Comparison of ENCODE assay signal across 11 cellular contexts in genomic region chr12:53004582-53004981, GRCh38. TPM values are rescaled to one million over a fixed set of nuclear protein-coding genes. Genes with fewer than 3 reads are reported as not detected.
DNase-seq lines count a peak whose midpoint lies in the region; ATAC-seq, FAIRE-seq and TF ChIP-seq lines count a peak whose summit lies in the region.
"Had no signal": no experiment of that assay in that cellular context is flagged by ENCODE, and none has a peak within 500 bp of the region (broad histone marks: within the 10 kb centered on the region; RNA-seq: fewer than 3 reads in every experiment).

No MANE protein-coding gene starts in this region.

- H3K4me1 Mint-ChIP-seq in activated CD4-positive, alpha-beta T cell treated with anti-CD3 and anti-CD28 coated beads, Interleukin-2, amount 10 ng/mL, durations not matched to agents 7 days and 5 days: peaks cover 36% of the 10 kb centered on the region
- peaks cover 25% of the 10 kb centered on the region for H3K4me1 Mint-ChIP-seq in activated CD4-positive, alpha-beta T cell treated with anti-CD3 and anti-CD28 coated beads for 36 hours

- intact Hi-C loops in activated CD4-positive, alpha-beta T cell treated with anti-CD3 and anti-CD28 coated beads for 36 hours (cut with DNase I, micrococcal nuclease): loop anchor here in 1 of 2 experiments (10.0 kb wide), 1 partner anchor 970 kb away; no protein-coding TSS in a partner anchor
- intact Hi-C loops in posterior vena cava (cut with DNase I): no loop called here
- intact Hi-C loops in head of caudate nucleus (cut with DNase I): loop anchor here (10.0 kb wide), 1 partner anchor 970 kb away; no protein-coding TSS in a partner anchor
- intact Hi-C loops in mucosa of descending colon (cut with DNase I, micrococcal nuclease): no loop called here

- peaks cover 2% of the 10 kb centered on the region for H3K9me3 Mint-ChIP-seq in activated CD4-positive, alpha-beta T cell treated with anti-CD3 and anti-CD28 coated beads, Interleukin-2, amount 10 ng/mL, durations not matched to agents 7 days and 5 days
- H3K9me3 Mint-ChIP-seq in activated CD4-positive, alpha-beta T cell treated with anti-CD3 and anti-CD28 coated beads for 36 hours (ENCODE audit: low read depth): no peaks in the 10 kb centered on the region
- H3K9me3 Mint-ChIP-seq: stimulated activated naive CD8-positive, alpha-beta T cell treated with anti-CD3 and anti-CD28 coated beads, Interleukin-15, amount 100 ng/mL, for 72 hours had no signal

- H2AFZ ChIP-seq in OCI-LY3 (ENCODE audit: low read depth, low read length): no peak overlapping the region

- peaks cover 26% of the 10 kb centered on the region for H4K20me1 ChIP-seq in OCI-LY3 (ENCODE audit: insufficient read depth, low read length)

- H3K36me3 ChIP-seq in OCI-LY3 (replicated peaks; ENCODE audit: low read depth, low read length): peaks cover 19% of the 10 kb centered on the region
- H3K36me3 ChIP-seq in mucosa of descending colon (ENCODE audit: low read depth): no peaks in the 10 kb centered on the region

- FAIRE-seq in GM19239 (lab: Jason Lieb, UNC): no peak

- CTCF ChIA-PET in activated CD4-positive, alpha-beta T cell treated with anti-CD3 and anti-CD28 coated beads, Interleukin-2, amount 10 ng/mL, durations not matched to agents 7 days and 5 days (lab: Charles Lee): interaction anchor here (0.7 to 1.3 kb wide), 2 partner anchors 30 to 134 kb away, joined by 3 read pairs; no protein-coding TSS in a partner anchor
- CTCF ChIA-PET in activated CD4-positive, alpha-beta T cell treated with anti-CD3 and anti-CD28 coated beads for 36 hours (lab: Charles Lee): interaction anchor here (2.5 kb wide), 1 partner anchor 120 kb away, joined by 14 read pairs; no protein-coding TSS in a partner anchor

- peak overlapping the region; percentile 95 for H3K4me2 ChIP-seq in OCI-LY3 (ENCODE audit: low read length)

- H3K27me3 ChIP-seq in OCI-LY3 (ENCODE audit: low read depth, low read length): peaks cover 5% of the 10 kb centered on the region; the same call in 1 of the 2 replicates
- H3K27me3 ChIP-seq: brain microvascular endothelial cell had no signal

- H3K4me3 ChIP-seq in OCI-LY3 (ENCODE audit: low read length): peak overlapping the region; percentile 97
- peak overlapping the region; percentile 96 for H3K4me3 ChIP-seq in epithelial cell of proximal tubule (ENCODE audit: low read depth, low read length)
- H3K4me3 ChIP-seq in mucosa of descending colon: no peak overlapping the region

- peak overlapping the region; percentile 17 for H3K27ac Mint-ChIP-seq in activated CD4-positive, alpha-beta T cell treated with anti-CD3 and anti-CD28 coated beads, Interleukin-2, amount 10 ng/mL, durations not matched to agents 7 days and 5 days
- no peak overlapping the region for H3K27ac Mint-ChIP-seq in activated CD4-positive, alpha-beta T cell treated with anti-CD3 and anti-CD28 coated beads for 36 hours
- H3K27ac Mint-ChIP-seq: stimulated activated naive CD8-positive, alpha-beta T cell treated with anti-CD3 and anti-CD28 coated beads, Interleukin-15, amount 100 ng/mL, for 72 hours had no signal

- no peak for DNase-seq in activated CD4-positive, alpha-beta T cell treated with anti-CD3 and anti-CD28 coated beads, Interleukin-2, amount 10 ng/mL, durations not matched to agents 7 days and 5 days
- no peak for DNase-seq in activated CD4-positive, alpha-beta T cell treated with anti-CD3 and anti-CD28 coated beads for 36 hours
- no peak for DNase-seq in epithelial cell of proximal tubule (ENCODE audit: low read depth)
- DNase-seq in posterior vena cava (ENCODE audit: low spot score): peak; percentile 31
- no peak for DNase-seq in head of caudate nucleus
- DNase-seq in mucosa of descending colon: no peak
- no peak for DNase-seq in GM19239 (ENCODE audit: insufficient read length, low spot score)
- DNase-seq: stimulated activated naive CD8-positive, alpha-beta T cell treated with anti-CD3 and anti-CD28 coated beads, Interleukin-15, amount 100 ng/mL, for 72 hours; T-helper 9 cell had no signal

- TF ChIP-seq CTCF in OCI-LY3 (IDR thresholded peaks at IDR 0.05; ENCODE audit: low read depth, low read length) (no peak), epithelial cell of proximal tubule (conservative IDR thresholded peaks at IDR 0.05; ENCODE audit: low read depth, low read length) (no peak), mucosa of descending colon (IDR thresholded peaks at IDR 0.05) (no peak)

- peaks cover 42% of the 10 kb centered on the region for H3K79me2 ChIP-seq in OCI-LY3 (ENCODE audit: low read length)

- H3K4me3 Mint-ChIP-seq in activated CD4-positive, alpha-beta T cell treated with anti-CD3 and anti-CD28 coated beads, Interleukin-2, amount 10 ng/mL, durations not matched to agents 7 days and 5 days: peak overlapping the region; percentile 98
- H3K4me3 Mint-ChIP-seq in activated CD4-positive, alpha-beta T cell treated with anti-CD3 and anti-CD28 coated beads for 36 hours: no peak overlapping the region

- POLR2A ChIA-PET in activated CD4-positive, alpha-beta T cell treated with anti-CD3 and anti-CD28 coated beads, Interleukin-2, amount 10 ng/mL, durations not matched to agents 7 days and 5 days (lab: Charles Lee): no interaction called here
- POLR2A ChIA-PET in activated CD4-positive, alpha-beta T cell treated with anti-CD3 and anti-CD28 coated beads for 36 hours (lab: Charles Lee): no interaction called here

- no peak overlapping the region for H3K9ac ChIP-seq in OCI-LY3 (ENCODE audit: low read length)

- H3K9me3 ChIP-seq in OCI-LY3 (ENCODE audit: insufficient read depth, low read length): no peaks in the 10 kb centered on the region
- no peaks in the 10 kb centered on the region for H3K9me3 ChIP-seq in mucosa of descending colon

- H3K27ac ChIP-seq in OCI-LY3 (ENCODE audit: low read length): no peak overlapping the region

- H3K4me1 ChIP-seq in OCI-LY3 (ENCODE audit: low read length) (peaks cover 28% of the 10 kb centered on the region), mucosa of descending colon (ENCODE audit: low read depth) (peaks cover 23% of the 10 kb centered on the region)

- no peak for ATAC-seq in activated CD4-positive, alpha-beta T cell treated with anti-CD3 and anti-CD28 coated beads for 36 hours
- ATAC-seq in mucosa of descending colon: no peak
- ATAC-seq: stimulated activated naive CD8-positive, alpha-beta T cell treated with anti-CD3 and anti-CD28 coated beads, Interleukin-15, amount 100 ng/mL, for 72 hours had no signal

- peaks cover 4% of the 10 kb centered on the region for H3K27me3 Mint-ChIP-seq in activated CD4-positive, alpha-beta T cell treated with anti-CD3 and anti-CD28 coated beads, Interleukin-2, amount 10 ng/mL, durations not matched to agents 7 days and 5 days
- H3K27me3 Mint-ChIP-seq in activated CD4-positive, alpha-beta T cell treated with anti-CD3 and anti-CD28 coated beads for 36 hours: no peaks in the 10 kb centered on the region
- H3K27me3 Mint-ChIP-seq: stimulated activated naive CD8-positive, alpha-beta T cell treated with anti-CD3 and anti-CD28 coated beads, Interleukin-15, amount 100 ng/mL, for 72 hours had no signal

- H3K36me3 Mint-ChIP-seq in activated CD4-positive, alpha-beta T cell treated with anti-CD3 and anti-CD28 coated beads, Interleukin-2, amount 10 ng/mL, durations not matched to agents 7 days and 5 days (ENCODE audit: low read depth): peaks cover 14% of the 10 kb centered on the region
- H3K36me3 Mint-ChIP-seq in activated CD4-positive, alpha-beta T cell treated with anti-CD3 and anti-CD28 coated beads for 36 hours (ENCODE audit: low read depth): peaks cover 33% of the 10 kb centered on the region

RNA-seq across cellular contexts. Expression of gene EIF4B, which starts 1.7 kb away (rescaled TPM):
- 100 to 1,000 TPM; 385 to 474 TPM for total RNA-seq in activated CD4-positive, alpha-beta T cell treated with anti-CD3 and anti-CD28 coated beads, Interleukin-2, amount 10 ng/mL, durations not matched to agents 7 days and 5 days
- 100 to 1,000 TPM; 698 to 781 TPM for total RNA-seq in activated CD4-positive, alpha-beta T cell treated with anti-CD3 and anti-CD28 coated beads for 36 hours
- 371 and 447 TPM in 2 replicates for total RNA-seq in epithelial cell of proximal tubule
- 100 to 1,000 TPM; 311 to 314 TPM for total RNA-seq in posterior vena cava
- total RNA-seq in mucosa of descending colon: 100 to 1,000 TPM; 341 to 535 (median 345) TPM

RNA-seq across cellular contexts. Expression of gene TNS2, which starts 45.3 kb away (rescaled TPM):
- total RNA-seq in activated CD4-positive, alpha-beta T cell treated with anti-CD3 and anti-CD28 coated beads, Interleukin-2, amount 10 ng/mL, durations not matched to agents 7 days and 5 days: 1 to 10 TPM in 1 of 2 experiments, under 1 TPM in 1; 0.92 to 1.8 TPM
- total RNA-seq in activated CD4-positive, alpha-beta T cell treated with anti-CD3 and anti-CD28 coated beads for 36 hours: 1 to 10 TPM in 1 of 2 experiments, under 1 TPM in 1; 0.77 to 2.4 TPM
- total RNA-seq in epithelial cell of proximal tubule (6.7 and 10.8 TPM in 2 replicates), posterior vena cava (100 to 1,000 TPM; 139 to 218 TPM), mucosa of descending colon (100 to 1,000 TPM in 1 of 3 donors, 10 to 100 TPM in 2; 22.6 to 119 (median 51.9) TPM)

RNA-seq across cellular contexts. Expression of gene KRT18, which starts 55.7 kb away (rescaled TPM):
- total RNA-seq in activated CD4-positive, alpha-beta T cell treated with anti-CD3 and anti-CD28 coated beads, Interleukin-2, amount 10 ng/mL, durations not matched to agents 7 days and 5 days: 1 to 10 TPM in 1 of 2 experiments, under 1 TPM in 1; 0.65 to 1.3 TPM
- 1 to 10 TPM; 5.3 to 5.4 TPM for total RNA-seq in activated CD4-positive, alpha-beta T cell treated with anti-CD3 and anti-CD28 coated beads for 36 hours
- 1,855 and 2,668 TPM in 2 replicates for total RNA-seq in epithelial cell of proximal tubule
- 10 to 100 TPM; 14.1 to 20.5 TPM for total RNA-seq in posterior vena cava
- 1,000 to 10,000 TPM in 1 of 3 donors, 100 to 1,000 TPM in 2; 296 to 1,063 (median 953) TPM for total RNA-seq in mucosa of descending colon

Comparison
In these comparisons a context has a peak if more than half of its experiments do, and no peak if none do; other contexts are left out.
1. RNA of gene KRT18, which starts 55.7 kb away (total RNA-seq): 1,855 to 2,668 TPM in epithelial cell of proximal tubule and 296 to 1,063 TPM in mucosa of descending colon; 14.1 to 20.5 TPM in posterior vena cava, 5.3 to 5.4 TPM in activated CD4-positive, alpha-beta T cell treated with anti-CD3 and anti-CD28 coated beads for 36 hours and 0.65 to 1.3 TPM in activated CD4-positive, alpha-beta T cell treated with anti-CD3 and anti-CD28 coated beads, Interleukin-2, amount 10 ng/mL, durations not matched to agents 7 days and 5 days; every median in the first group is over 10 times any median in the second.